13 cellular contexts compared by ENCODE assay signal in genomic region chr11:79236541-79236971, GRCh38.
DNase-seq lines count a peak whose midpoint lies in the region; ATAC-seq and TF ChIP-seq lines count a peak whose summit lies in the region.
"Had no signal": no experiment of that assay in that cellular context is flagged by ENCODE, and none has a peak within 500 bp of the region (broad histone marks: within the 10 kb centered on the region; RNA-seq: fewer than 3 reads in every experiment).

No MANE protein-coding gene starts in this region.

- peak overlapping the region; percentile 64 for H2AK5ac ChIP-seq in trophoblast cell (ENCODE audit: low read length)

- CTCF ChIA-PET in MCF 10A (lab: Yijun Ruan, JAX), result interaction anchor here (1.2 kb wide), 1 partner anchor 136 kb away, joined by 4 read pairs; no protein-coding TSS in a partner anchor

- peak overlapping the region; percentile 44 for H2AFZ ChIP-seq in trophoblast cell (ENCODE audit: insufficient read depth, low read length, poor library complexity)

- H3K4ac ChIP-seq in trophoblast cell (ENCODE audit: low read depth, low read length), result no peak overlapping the region

- H2BK5ac ChIP-seq in trophoblast cell (ENCODE audit: low read depth, low read length, poor library complexity), result no peak overlapping the region

- H2BK120ac ChIP-seq in trophoblast cell (ENCODE audit: insufficient read depth, low read length, poor library complexity), result peak overlapping the region; percentile 13

- peak overlapping the region; percentile 55 for H4K91ac ChIP-seq in trophoblast cell (ENCODE audit: low read depth, low read length)

- H3K23ac ChIP-seq in trophoblast cell (ENCODE audit: low read length), result no peak overlapping the region

- no peaks in the 10 kb centered on the region for H3K27me3 Mint-ChIP-seq in MCF 10A (ENCODE audit: insufficient read depth, unreplicated experiment)
- H3K27me3 Mint-ChIP-seq: activated CD4-positive, alpha-beta memory T cell treated with anti-CD3 and anti-CD28 coated beads for 36 hours had no signal

- no CpG with 5 or more reads among the region's 11 CpGs for WGBS in trophoblast cell (ENCODE audit: extremely low coverage, insufficient coverage, insufficient read length)

- H3K4me2 ChIP-seq in trophoblast cell (ENCODE audit: low read length), result no peak overlapping the region

- intact Hi-C loops in MCF 10A (cut with micrococcal nuclease) (no loop called here), cardiac septum (cut with DNase I) (loop anchor here (10.0 kb wide), 1 partner anchor 198 kb away; no protein-coding TSS in a partner anchor)

- no peak for ATAC-seq in GM18873 (IDR thresholded peaks at IDR 0.05; ENCODE audit: low FRiP score, unreplicated experiment)
- ATAC-seq in HG02610 (IDR thresholded peaks at IDR 0.05; ENCODE audit: unreplicated experiment), result no peak

- H3K9me3 ChIP-seq in trophoblast cell (ENCODE audit: insufficient read depth, low read depth, low read length), result no peaks in the 10 kb centered on the region

- H3K4me3 Mint-ChIP-seq in MCF 10A (ENCODE audit: unreplicated experiment), result no peak overlapping the region
- H3K4me3 Mint-ChIP-seq: activated CD4-positive, alpha-beta memory T cell treated with anti-CD3 and anti-CD28 coated beads for 36 hours; activated naive CD4-positive, alpha-beta T cell treated with anti-CD3 and anti-CD28 coated beads, Interleukin-2, amount 50 U/mL, for 24 hours; memory B cell had no signal

- peak overlapping the region; percentile 11 for H3K14ac ChIP-seq in trophoblast cell (ENCODE audit: low read length)

- peaks cover 19% of the 10 kb centered on the region for H3K79me1 ChIP-seq in trophoblast cell (ENCODE audit: low read length)

- no peak overlapping the region for H3K18ac ChIP-seq in trophoblast cell (ENCODE audit: low read length)

- peaks cover 5% of the 10 kb centered on the region for H3K4me1 Mint-ChIP-seq in MCF 10A (ENCODE audit: insufficient read depth, unreplicated experiment)
- H3K4me1 Mint-ChIP-seq: activated naive CD4-positive, alpha-beta T cell treated with anti-CD3 and anti-CD28 coated beads, Interleukin-2, amount 50 U/mL, for 24 hours; memory B cell had no signal

- H3K4me1 ChIP-seq in trophoblast cell (ENCODE audit: control insufficient read depth in 1 of 2, insufficient read depth in 2 of 2, low read length in 2 of 2), result peaks cover 29 to 33% of the 10 kb centered on the region in 2 experiments

- no peak overlapping the region for H3K27ac Mint-ChIP-seq in MCF 10A (ENCODE audit: low read depth, unreplicated experiment)
- H3K27ac Mint-ChIP-seq: activated CD4-positive, alpha-beta memory T cell treated with anti-CD3 and anti-CD28 coated beads for 36 hours; activated naive CD4-positive, alpha-beta T cell treated with anti-CD3 and anti-CD28 coated beads, Interleukin-2, amount 50 U/mL, for 24 hours; memory B cell had no signal

- no peak for TF ChIP-seq CTCF in MCF 10A (IDR thresholded peaks at IDR 0.05; ENCODE audit: unreplicated experiment)

- H3K36me3 Mint-ChIP-seq in MCF 10A (ENCODE audit: insufficient read depth, unreplicated experiment), result no peaks in the 10 kb centered on the region
- H3K36me3 Mint-ChIP-seq: activated CD4-positive, alpha-beta memory T cell treated with anti-CD3 and anti-CD28 coated beads for 36 hours; memory B cell had no signal

- H3K36me3 ChIP-seq in trophoblast cell (ENCODE audit: control insufficient read depth in 1 of 2, insufficient read depth in 2 of 2, low read length in 2 of 2), result no peaks in the 10 kb centered on the region

- POLR2A ChIA-PET in MCF 10A (lab: Yijun Ruan, JAX), result no interaction called here

- H3K27me3 ChIP-seq in trophoblast cell (ENCODE audit: insufficient read depth, low read length), result no peaks in the 10 kb centered on the region

- BruUV-seq in MCF 10A (replicated peaks; lab: Mats Ljungman, UMichigan), result no TSS peak

- H2BK12ac ChIP-seq in trophoblast cell (ENCODE audit: low read length), result peak overlapping the region; percentile 37

- H3K4me3 ChIP-seq in trophoblast cell (ENCODE audit: low read depth, low read length), result no peak overlapping the region

- H4K8ac ChIP-seq in trophoblast cell (ENCODE audit: low read depth, low read length), result peak overlapping the region; percentile 45

- peak overlapping the region; percentile 15 for H3K27ac ChIP-seq in trophoblast cell (ENCODE audit: low read depth, low read length)

- H3K9me3 Mint-ChIP-seq in MCF 10A (ENCODE audit: unreplicated experiment), result no peaks in the 10 kb centered on the region
- H3K9me3 Mint-ChIP-seq: activated CD4-positive, alpha-beta memory T cell treated with anti-CD3 and anti-CD28 coated beads for 36 hours; activated naive CD4-positive, alpha-beta T cell treated with anti-CD3 and anti-CD28 coated beads, Interleukin-2, amount 50 U/mL, for 24 hours; memory B cell had no signal

- no peaks in the 10 kb centered on the region for H3K79me2 ChIP-seq in trophoblast cell (ENCODE audit: control insufficient read depth, insufficient read depth, low read length, poor library complexity)

- H4K12ac ChIP-seq in trophoblast cell (ENCODE audit: low read depth, low read length), result no peak overlapping the region

- DNase-seq in EL, result peak; percentile 70
- peak; percentile 30 for DNase-seq in MCF 10A (ENCODE audit: unreplicated experiment)
- peak; percentile 9 for DNase-seq in cardiac septum (ENCODE audit: low spot score)
- peak; percentile 30 to 41 for DNase-seq in trophoblast cell
- no peak for DNase-seq in effector CD8-positive, alpha-beta T cell (lab: John Stamatoyannopoulos, UW)
- no peak for DNase-seq in dermis blood vessel endothelial cell
- DNase-seq: activated CD4-positive, alpha-beta memory T cell treated with anti-CD3 and anti-CD28 coated beads for 36 hours; NCI-H1436; stimulated activated CD4-positive, alpha-beta T cell treated with anti-CD3 and anti-CD28 coated beads, Interleukin-12 subunit alpha, Interleukin-12 subunit beta, amount 100 ng/mL, for 4 hours had no signal

- no peak overlapping the region for H3K9ac ChIP-seq in trophoblast cell (ENCODE audit: low read length)

Comparison
In these comparisons a context has a peak if more than half of its experiments do, and no peak if none do; other contexts are left out.
1. DNase-seq: peak in EL (single experiment), MCF 10A (single experiment), cardiac septum (single experiment) and trophoblast cell (2 of 2); none in effector CD8-positive, alpha-beta T cell (single experiment) and dermis blood vessel endothelial cell (single experiment).